ENCODE assay signal across 8 cellular contexts in the genomic region with DNA sequence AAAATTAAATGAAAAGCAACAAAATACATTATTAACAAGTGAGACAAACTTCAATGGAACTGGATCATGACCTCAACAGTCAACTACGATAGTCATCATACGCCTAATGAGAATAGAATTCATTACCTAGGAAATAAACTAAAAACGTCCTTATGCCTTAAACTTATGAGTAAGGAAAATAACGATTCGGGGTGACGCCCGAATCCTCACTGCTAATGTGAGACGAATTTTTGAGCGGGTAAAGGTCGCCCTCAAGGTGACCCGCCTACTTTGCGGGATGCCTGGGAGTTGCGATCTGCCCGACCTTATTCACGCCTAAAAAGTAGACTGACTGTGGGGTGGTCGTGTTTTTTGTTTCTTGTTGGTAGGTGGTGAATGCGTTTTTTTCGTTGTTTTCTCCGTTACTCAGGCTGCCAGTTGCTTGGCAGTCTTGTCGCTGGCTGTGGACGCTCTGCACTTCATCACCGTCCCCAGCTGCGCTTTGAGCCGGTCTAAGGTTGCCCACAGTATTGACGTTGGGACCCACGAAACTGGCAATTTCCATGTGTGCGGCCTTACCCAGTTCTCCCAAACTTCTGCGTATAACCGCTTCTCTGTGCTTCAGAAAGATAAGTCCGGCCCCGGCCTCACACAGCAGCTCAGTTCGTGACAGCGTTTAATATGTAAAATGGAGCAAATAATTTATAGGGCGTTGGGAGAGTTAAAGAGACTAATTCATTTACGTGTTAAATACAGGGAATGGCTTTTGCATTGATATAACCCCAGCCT. TPM values are rescaled to one million over a fixed set of nuclear protein-coding genes. Genes with fewer than 3 reads are reported as not detected.
DNase-seq lines count a peak whose midpoint lies in the region; ATAC-seq and TF ChIP-seq lines count a peak whose summit lies in the region.

No MANE protein-coding gene starts in this region.

- no peaks in the 10 kb centered on the region for H3K9me3 ChIP-seq in right cardiac atrium (ENCODE audit: control insufficient read depth, low read length)
- H3K9me3 ChIP-seq in aorta (ENCODE audit: control insufficient read depth, low read length), result no peaks in the 10 kb centered on the region

- DNase-seq in GM13977 (ENCODE audit: low spot score) (peak; percentile 91), NCI-H1436 (lab: John Stamatoyannopoulos, UW) (peak; percentile 96), T-cell (peak; percentile 61 to 92 (median 86)), right cardiac atrium (peak; percentile 90 to 91 (median 91)), putamen (ENCODE audit: low spot score) (peak; percentile 91), aorta (peak; percentile 91)

- H3K27ac ChIP-seq in angular gyrus (ENCODE audit: low read depth, low read length), result peak overlapping the region; percentile 100
- H3K27ac ChIP-seq in right cardiac atrium (ENCODE audit: low read length), result peak overlapping the region; percentile 100
- H3K27ac ChIP-seq in aorta (ENCODE audit: low read depth in 1 of 2, low read length in 2 of 2), result peak overlapping the region; percentile 37 to 97

- H3K4me1 Mint-ChIP-seq in T-cell, result peaks cover 47 to 54% (median 50%) of the 10 kb centered on the region in 3 donors

- no peak for TF ChIP-seq CTCF in GM13977 (IDR thresholded peaks at IDR 0.05; ENCODE audit: extremely low read depth, insufficient read depth, missing control alignments)

- peak overlapping the region; percentile 73 for H3K4me3 ChIP-seq in right cardiac atrium (ENCODE audit: low read length)
- peak overlapping the region in 1 of 2 donors; percentile 5 for H3K4me3 ChIP-seq in aorta (ENCODE audit: low read length in 2 of 2)

- no peaks in the 10 kb centered on the region for H3K9me3 Mint-ChIP-seq in T-cell

- H3K4me3 Mint-ChIP-seq in T-cell, result peak overlapping the region; percentile 93 to 94 (median 93)

- peak; percentile 57 for ATAC-seq in HG02798 (IDR thresholded peaks at IDR 0.05; ENCODE audit: poor library complexity, unreplicated experiment)
- peak; percentile 58 to 75 (median 60) for ATAC-seq in T-cell (replicated peaks in 1 of 4)
- ATAC-seq in right cardiac atrium, result peak; percentile 79
- ATAC-seq in aorta (ENCODE audit: low FRiP score), result peak; percentile 85

- H3K36me3 Mint-ChIP-seq in T-cell, result peaks cover 13% of the 10 kb centered on the region

- H3K36me3 ChIP-seq in aorta (ENCODE audit: control insufficient read depth in 1 of 2, insufficient read depth in 2 of 2, low read length in 1 of 2), result no peaks in the 10 kb centered on the region

- in situ Hi-C loops in GM13977 (cut with MboI; ENCODE audit: low pct_unique_long_range_greater_than_20kb, low sequenced_read_pairs, unreplicated experiment), result no loop called here

- CTCF ChIA-PET in T-cell (lab: Charles Lee), result interaction anchor here in 1 of 2 donors (0.8 to 1.2 kb wide), 2 partner anchors 34 to 948 kb away, joined by 3 to 4 read pairs; a partner anchor contains a TSS

- POLR2A ChIA-PET in T-cell (lab: Charles Lee), result interaction anchor here (0.6 to 1.8 kb wide), 10 partner anchors 24 to 525 kb away, joined by 3 to 13 read pairs (median 3); a partner anchor contains a TSS

- H3K27ac Mint-ChIP-seq in T-cell, result peak overlapping the region; percentile 100

- H3K27me3 ChIP-seq in right cardiac atrium (ENCODE audit: control insufficient read depth, insufficient read depth), result no peaks in the 10 kb centered on the region
- H3K27me3 ChIP-seq in aorta (ENCODE audit: control insufficient read depth in 1 of 2, insufficient read depth in 2 of 2, low read length in 1 of 2), result peaks cover 0 to 5% of the 10 kb centered on the region in 2 donors

- H3K27me3 Mint-ChIP-seq in T-cell, result no peaks in the 10 kb centered on the region

- WGBS in right cardiac atrium, result under 1% methylated on average over 35 of the region's 35 CpGs
- 0 to 1% methylated on average over 35 of the region's 35 CpGs for WGBS in aorta, 2 donors

- H3K4me1 ChIP-seq in right cardiac atrium (ENCODE audit: control insufficient read depth, insufficient read depth, low read length) (peaks cover 16% of the 10 kb centered on the region), aorta (ENCODE audit: control insufficient read depth in 1 of 2, insufficient read depth in 2 of 2, low read length in 2 of 2) (no peaks in the 10 kb centered on the region)

- intact Hi-C loops in right cardiac atrium (cut with DNase I) (no loop called here), aorta (cut with DNase I) (no loop called here)

RNA-seq across cellular contexts. Expression of a gene that starts 0.6 kb away (rescaled TPM):
- total RNA-seq in T-cell, result 10 to 100 TPM; 66.5 to 83.8 (median 81.0) TPM
- total RNA-seq in right cardiac atrium, result 10 to 100 TPM; 33.2 to 44.7 (median 38.7) TPM
- polyA plus RNA-seq in right cardiac atrium, result 20.8 TPM
- total RNA-seq in aorta, result 10 to 100 TPM; 49.2 to 49.6 TPM
- 10 to 100 TPM; 26.0 to 32.9 TPM for polyA plus RNA-seq in aorta

RNA-seq across cellular contexts. Expression of a gene that starts 25.1 kb away (rescaled TPM):
- total RNA-seq in T-cell (1 to 10 TPM in 4 of 5 donors, under 1 TPM in 1; 0.79 to 5.0 (median 1.8) TPM), right cardiac atrium (1 to 10 TPM in 1 of 4 donors, under 1 TPM in 2, not detected in 1; 0.40 to 1.1 (median 0.47) TPM), aorta (1 to 10 TPM; 1.5 to 2.7 TPM)
- polyA plus RNA-seq in right cardiac atrium (0.16 TPM), aorta (not detected)

RNA-seq across cellular contexts. Expression of a gene that starts 33.9 kb away (rescaled TPM):
- total RNA-seq in T-cell, result 10 to 100 TPM; 40.8 to 58.6 (median 51.0) TPM
- total RNA-seq in right cardiac atrium, result 100 to 1,000 TPM; 343 to 487 (median 377) TPM
- 322 TPM for polyA plus RNA-seq in right cardiac atrium
- 100 to 1,000 TPM; 430 to 444 TPM for total RNA-seq in aorta
- polyA plus RNA-seq in aorta, result 100 to 1,000 TPM; 346 to 756 TPM

Comparison
In these comparisons a context has a peak if more than half of its experiments do, and no peak if none do; other contexts are left out.
1. RNA of a gene that starts 33.9 kb away (total RNA-seq): 430 to 444 TPM in aorta and 343 to 487 TPM in right cardiac atrium; 40.8 to 58.6 TPM in T-cell; every median in the first group is over 4 times any median in the second.
2. Peak in every context shown above with its lines, with median percentiles within 50 percentile points of each other: DNase-seq, ATAC-seq and H3K27ac ChIP-seq.